Comparison of ENCODE assay signal across 28 cellular contexts in genomic region chr2:44152865-44153264, GRCh38.
"Had no signal": no experiment of that assay in that cellular context is flagged by ENCODE, and none has a peak within 500 bp of the region (broad histone marks: within the 10 kb centered on the region; RNA-seq: fewer than 3 reads in every experiment).

No MANE protein-coding gene starts in this region.

- H3K4me3 ChIP-seq: colonic mucosa, coronary artery, dorsolateral prefrontal cortex, esophagus muscularis mucosa, esophagus squamous epithelium, gastrocnemius medialis, gastroesophageal sphincter, heart left ventricle, heart right ventricle had no signal

- H3K4me1 ChIP-seq: colonic mucosa, esophagus muscularis mucosa, esophagus squamous epithelium, gastroesophageal sphincter had no signal

- H3K9me3 Mint-ChIP-seq: dendritic cell treated with granulocyte-macrophage colony-stimulating factor and Interleukin-4, amounts not matched to agents 40 ng/mL and 50 ng/mL, for 4 days; effector memory CD8-positive, alpha-beta T cell; endodermal cell had no signal

- H3K36me3 ChIP-seq: colonic mucosa, esophagus muscularis mucosa, esophagus squamous epithelium, gastrocnemius medialis, gastroesophageal sphincter, heart left ventricle, heart right ventricle had no signal

- H3K27ac ChIP-seq: colonic mucosa, coronary artery, dorsolateral prefrontal cortex, epithelial cell of prostate, esophagus muscularis mucosa, esophagus squamous epithelium, foreskin keratinocyte, gastrocnemius medialis, gastroesophageal sphincter, heart left ventricle, heart right ventricle had no signal

- H3K4me3 Mint-ChIP-seq: dendritic cell treated with granulocyte-macrophage colony-stimulating factor and Interleukin-4, amounts not matched to agents 40 ng/mL and 50 ng/mL, for 4 days; effector memory CD8-positive, alpha-beta T cell; endodermal cell had no signal

- H3K27ac Mint-ChIP-seq: dendritic cell treated with granulocyte-macrophage colony-stimulating factor and Interleukin-4, amounts not matched to agents 40 ng/mL and 50 ng/mL, for 4 days; effector memory CD8-positive, alpha-beta T cell; endodermal cell had no signal

- H3K27me3 ChIP-seq: colonic mucosa, dorsolateral prefrontal cortex, foreskin keratinocyte, gastrocnemius medialis had no signal

- ATAC-seq: effector memory CD8-positive, alpha-beta T cell; esophagus mucosa; foreskin keratinocyte; gastrocnemius medialis; gastroesophageal sphincter; heart left ventricle; heart right ventricle had no signal

- DNase-seq: colonic mucosa; cortex of kidney; dermis blood vessel endothelial cell; dorsolateral prefrontal cortex; effector CD4-positive, alpha-beta T cell; effector CD8-positive, alpha-beta T cell; effector memory CD4-positive, alpha-beta T cell; effector memory CD8-positive, alpha-beta T cell; endodermal cell; erythroblast; esophagus squamous epithelium; foreskin fibroblast; foreskin keratinocyte; gastrocnemius medialis; glutamatergic neuron; head of caudate nucleus; heart left ventricle; heart right ventricle had no signal

- H3K9me3 ChIP-seq: colonic mucosa, esophagus muscularis mucosa, esophagus squamous epithelium, gastrocnemius medialis, gastroesophageal sphincter, heart left ventricle, heart right ventricle had no signal

- H3K27me3 Mint-ChIP-seq: dendritic cell treated with granulocyte-macrophage colony-stimulating factor and Interleukin-4, amounts not matched to agents 40 ng/mL and 50 ng/mL, for 4 days had no signal

- FAIRE-seq: colon, endometrium, endothelial cell of umbilical vein, frontal cortex had no signal
